22 cellular contexts compared by ENCODE assay signal in the genomic region with DNA sequence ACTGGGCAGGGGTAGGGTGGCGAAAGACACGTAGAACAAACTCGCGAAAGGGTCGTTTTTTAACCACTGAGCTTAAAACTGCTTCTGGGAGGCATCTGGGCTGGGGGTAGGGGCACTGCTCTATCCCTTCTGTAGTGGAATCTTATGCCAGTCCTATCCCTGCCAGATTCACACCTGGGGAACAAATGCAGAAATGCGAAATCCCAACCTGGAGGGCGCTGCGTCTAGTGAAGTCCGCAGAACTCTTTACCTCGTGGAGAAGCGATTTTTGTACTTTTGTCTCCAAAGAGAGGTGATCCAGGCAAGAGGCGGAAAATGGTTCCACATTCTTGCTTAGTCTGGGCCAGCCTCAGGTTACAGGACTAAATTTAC. TPM values are rescaled to one million over a fixed set of nuclear protein-coding genes. Genes with fewer than 3 reads are reported as not detected.
A peak's percentile ranks its signal among the peaks of the same experiment; 100 is the strongest.
DNase-seq lines count a peak whose midpoint lies in the region; ATAC-seq and TF ChIP-seq lines count a peak whose summit lies in the region.
"Had no signal": no experiment of that assay in that cellular context is flagged by ENCODE, and none has a peak within 500 bp of the region (broad histone marks: within the 10 kb centered on the region; RNA-seq: fewer than 3 reads in every experiment).

No MANE protein-coding gene starts in this region.

- CTCF ChIA-PET in activated CD8-positive, alpha-beta T cell treated with anti-CD3 and anti-CD28 coated beads, Interleukin-2, amount 10 ng/mL, durations not matched to agents 7 days and 5 days (lab: Charles Lee): no interaction called here
- CTCF ChIA-PET in activated CD8-positive, alpha-beta T cell treated with anti-CD3 and anti-CD28 coated beads for 36 hours (lab: Charles Lee): no interaction called here

- peaks cover 13% of the 10 kb centered on the region for H3K36me3 Mint-ChIP-seq in activated CD8-positive, alpha-beta T cell treated with anti-CD3 and anti-CD28 coated beads, Interleukin-2, amount 10 ng/mL, durations not matched to agents 7 days and 5 days (ENCODE audit: low read depth)
- H3K36me3 Mint-ChIP-seq in activated CD8-positive, alpha-beta T cell treated with anti-CD3 and anti-CD28 coated beads for 36 hours (ENCODE audit: low read depth): peaks cover 9% of the 10 kb centered on the region
- H3K36me3 Mint-ChIP-seq in glutamatergic neuron (ENCODE audit: unreplicated experiment) (no peaks in the 10 kb centered on the region), neural progenitor cell (peaks cover 4% of the 10 kb centered on the region)

- H3K27me3 ChIP-seq in HUES6 (ENCODE audit: control insufficient read depth, insufficient read depth, low read length): peaks cover 99% of the 10 kb centered on the region
- H3K27me3 ChIP-seq in neural progenitor cell: peaks cover 100% of the 10 kb centered on the region

- peaks cover 36% of the 10 kb centered on the region for H3K4me1 Mint-ChIP-seq in activated CD8-positive, alpha-beta T cell treated with anti-CD3 and anti-CD28 coated beads, Interleukin-2, amount 10 ng/mL, durations not matched to agents 7 days and 5 days (ENCODE audit: low read depth)
- H3K4me1 Mint-ChIP-seq in activated CD8-positive, alpha-beta T cell treated with anti-CD3 and anti-CD28 coated beads for 36 hours (ENCODE audit: low read depth): peaks cover 27% of the 10 kb centered on the region
- H3K4me1 Mint-ChIP-seq in glutamatergic neuron (ENCODE audit: low read depth, unreplicated experiment): peaks cover 8% of the 10 kb centered on the region
- H3K4me1 Mint-ChIP-seq in neural progenitor cell: peaks cover 16% of the 10 kb centered on the region

- DNase-seq in activated CD8-positive, alpha-beta T cell treated with anti-CD3 and anti-CD28 coated beads, Interleukin-2, amount 10 ng/mL, durations not matched to agents 7 days and 5 days: no peak
- DNase-seq in activated CD8-positive, alpha-beta T cell treated with anti-CD3 and anti-CD28 coated beads for 36 hours: no peak
- DNase-seq in glutamatergic neuron (no peak), neural progenitor cell (ENCODE audit: low spot score) (peak; percentile 34), NCI-H2081 treated with DMSO at 0.1 percent for 48 hours (lab: John Stamatoyannopoulos, UW) (no peak), cerebellum (ENCODE audit: low spot score) (no peak), T1000 (lab: John Stamatoyannopoulos, UW) (no peak)
- DNase-seq: ACHN; activated CD4-positive, alpha-beta memory T cell treated with anti-CD3 and anti-CD28 coated beads for 36 hours; CD4-positive, alpha-beta T cell; DND-41; HCEC 1CT; Kasumi-1; NCI-H1105; NCI-H2171; NCI-H82; Peyer's patch had no signal

- H3K36me3 ChIP-seq in HUES6 (ENCODE audit: control insufficient read depth, insufficient read depth, low read length): no peaks in the 10 kb centered on the region
- H3K36me3 ChIP-seq in neural progenitor cell: no peaks in the 10 kb centered on the region
- H3K36me3 ChIP-seq: Peyer's patch had no signal

- peaks cover 52% of the 10 kb centered on the region for H4K20me1 ChIP-seq in neural progenitor cell (ENCODE audit: low read depth)

- H3K4me3 ChIP-seq in HUES6 (ENCODE audit: low read depth, low read length) (peak overlapping the region; percentile 55; the same call in 1 of the 2 replicates), neural progenitor cell (peak overlapping the region; percentile 30)
- H3K4me3 ChIP-seq: SK-N-MC had no signal

- H3K4me3 Mint-ChIP-seq in activated CD8-positive, alpha-beta T cell treated with anti-CD3 and anti-CD28 coated beads, Interleukin-2, amount 10 ng/mL, durations not matched to agents 7 days and 5 days: peak overlapping the region; percentile 52
- H3K4me3 Mint-ChIP-seq in activated CD8-positive, alpha-beta T cell treated with anti-CD3 and anti-CD28 coated beads for 36 hours: no peak overlapping the region
- H3K4me3 Mint-ChIP-seq in glutamatergic neuron (ENCODE audit: unreplicated experiment) (peak overlapping the region; percentile 86), neural progenitor cell (peak overlapping the region; percentile 79)
- H3K4me3 Mint-ChIP-seq: activated CD4-positive, alpha-beta memory T cell treated with anti-CD3 and anti-CD28 coated beads for 36 hours had no signal

- H3K4me1 ChIP-seq in HUES6 (ENCODE audit: control insufficient read depth, insufficient read depth, low read length) (peaks cover 7% of the 10 kb centered on the region; the same call in 1 of the 2 replicates), neural progenitor cell (no peaks in the 10 kb centered on the region)

- no peaks in the 10 kb centered on the region for H3K79me2 ChIP-seq in neural progenitor cell (ENCODE audit: low read depth)

- POLR2A ChIA-PET in activated CD8-positive, alpha-beta T cell treated with anti-CD3 and anti-CD28 coated beads, Interleukin-2, amount 10 ng/mL, durations not matched to agents 7 days and 5 days (lab: Charles Lee): no interaction called here
- POLR2A ChIA-PET in activated CD8-positive, alpha-beta T cell treated with anti-CD3 and anti-CD28 coated beads for 36 hours (lab: Charles Lee): interaction anchor here (1.9 kb wide), 1 partner anchor 10 kb away, joined by 5 read pairs; a partner anchor contains a TSS

- H3K27ac Mint-ChIP-seq in activated CD8-positive, alpha-beta T cell treated with anti-CD3 and anti-CD28 coated beads, Interleukin-2, amount 10 ng/mL, durations not matched to agents 7 days and 5 days: no peak overlapping the region
- H3K27ac Mint-ChIP-seq in activated CD8-positive, alpha-beta T cell treated with anti-CD3 and anti-CD28 coated beads for 36 hours: no peak overlapping the region
- H3K27ac Mint-ChIP-seq in glutamatergic neuron (ENCODE audit: unreplicated experiment): no peak overlapping the region
- H3K27ac Mint-ChIP-seq in neural progenitor cell: no peak overlapping the region
- H3K27ac Mint-ChIP-seq: activated CD4-positive, alpha-beta memory T cell treated with anti-CD3 and anti-CD28 coated beads for 36 hours; CD4-positive, alpha-beta T cell had no signal

- H3K27me3 Mint-ChIP-seq in activated CD8-positive, alpha-beta T cell treated with anti-CD3 and anti-CD28 coated beads, Interleukin-2, amount 10 ng/mL, durations not matched to agents 7 days and 5 days (ENCODE audit: low read depth): peaks cover 80% of the 10 kb centered on the region
- peaks cover 73% of the 10 kb centered on the region for H3K27me3 Mint-ChIP-seq in activated CD8-positive, alpha-beta T cell treated with anti-CD3 and anti-CD28 coated beads for 36 hours
- H3K27me3 Mint-ChIP-seq in glutamatergic neuron (ENCODE audit: unreplicated experiment) (peaks cover 37% of the 10 kb centered on the region), neural progenitor cell (ENCODE audit: insufficient read depth, low read depth) (peaks cover 66% of the 10 kb centered on the region)

- ATAC-seq in activated CD8-positive, alpha-beta T cell treated with anti-CD3 and anti-CD28 coated beads, Interleukin-2, amount 10 ng/mL, durations not matched to agents 7 days and 5 days: no peak
- no peak for ATAC-seq in activated CD8-positive, alpha-beta T cell treated with anti-CD3 and anti-CD28 coated beads for 36 hours
- ATAC-seq: esophagus mucosa, sciatic nerve had no signal

- H3K9ac ChIP-seq in HUES6 (ENCODE audit: low read length): no peak overlapping the region
- H3K9ac ChIP-seq in neural progenitor cell: no peak overlapping the region

- H3F3A ChIP-seq in neural progenitor cell (ENCODE audit: low read depth): peaks cover 15% of the 10 kb centered on the region

- H3K4me2 ChIP-seq in neural progenitor cell: peak overlapping the region; percentile 69

- no peak overlapping the region for H3K27ac ChIP-seq in HUES6 (ENCODE audit: low read depth, low read length)
- no peak overlapping the region for H3K27ac ChIP-seq in neural progenitor cell
- H3K27ac ChIP-seq: Peyer's patch, SK-N-MC had no signal

- TF ChIP-seq CTCF in activated CD8-positive, alpha-beta T cell treated with anti-CD3 and anti-CD28 coated beads for 36 hours (IDR thresholded peaks at IDR 0.05): no peak
- TF ChIP-seq CTCF in glutamatergic neuron (IDR thresholded peaks at IDR 0.05; ENCODE audit: partially characterized antibody, unreplicated experiment): no peak
- no peak for TF ChIP-seq CTCF in neural progenitor cell (IDR thresholded peaks at IDR 0.05)

- no peaks in the 10 kb centered on the region for H3K9me3 Mint-ChIP-seq in activated CD8-positive, alpha-beta T cell treated with anti-CD3 and anti-CD28 coated beads, Interleukin-2, amount 10 ng/mL, durations not matched to agents 7 days and 5 days (ENCODE audit: insufficient read depth)
- no peaks in the 10 kb centered on the region for H3K9me3 Mint-ChIP-seq in activated CD8-positive, alpha-beta T cell treated with anti-CD3 and anti-CD28 coated beads for 36 hours
- H3K9me3 Mint-ChIP-seq in glutamatergic neuron (ENCODE audit: unreplicated experiment) (peaks cover 21% of the 10 kb centered on the region), neural progenitor cell (peaks cover 10% of the 10 kb centered on the region)
- H3K9me3 Mint-ChIP-seq: activated CD4-positive, alpha-beta memory T cell treated with anti-CD3 and anti-CD28 coated beads for 36 hours had no signal

- H2AFZ ChIP-seq in neural progenitor cell (replicated peaks): no peak overlapping the region

- H3K9me3 ChIP-seq in HUES6 (ENCODE audit: control insufficient read depth, insufficient read depth, low read depth, low read length) (no peaks in the 10 kb centered on the region), neural progenitor cell (ENCODE audit: low read depth) (no peaks in the 10 kb centered on the region)
- H3K9me3 ChIP-seq: Peyer's patch had no signal

- intact Hi-C loops in activated CD8-positive, alpha-beta T cell treated with anti-CD3 and anti-CD28 coated beads for 36 hours (cut with micrococcal nuclease): no loop called here

RNA-seq across cellular contexts. Expression of a gene that starts 10.3 kb away (rescaled TPM):
- total RNA-seq in activated CD8-positive, alpha-beta T cell treated with anti-CD3 and anti-CD28 coated beads, Interleukin-2, amount 10 ng/mL, durations not matched to agents 7 days and 5 days: under 1 TPM in 1 of 2 experiments, not detected in 1; 0.10 TPM
- total RNA-seq in activated CD8-positive, alpha-beta T cell treated with anti-CD3 and anti-CD28 coated beads for 36 hours: not detected
- total RNA-seq in glutamatergic neuron (ENCODE audit: unreplicated experiment): not detected
- total RNA-seq in neural progenitor cell (ENCODE audit: low replicate concordance): 0.09 TPM in 1 of 2 replicates, not detected in the other
- 0.64 TPM for total RNA-seq in cerebellum
- total RNA-seq: activated CD4-positive, alpha-beta memory T cell treated with anti-CD3 and anti-CD28 coated beads for 36 hours; CD4-positive, alpha-beta T cell; esophagus mucosa; Peyer's patch; sciatic nerve; subcutaneous adipose tissue had no signal
